In genomic region chr18:78903436-78904178, GRCh38 we compare ENCODE assay signal across 1 cellular context.
TF ChIP-seq lines count a peak whose summit lies in the region.

No MANE protein-coding gene starts in this region.

TF ChIP-seq in GM23338, 12 proteins besides CTCF, POLR2A, EP300 and RAD21 (continued from another document):
- TF ChIP-seq ZNF462 (CRISPR knock-in tag; IDR thresholded peaks at IDR 0.05) (no peak), EZH2 (IDR thresholded peaks at IDR 0.05; ENCODE audit: low read depth, unreplicated experiment) (no peak), JUNB (IDR thresholded peaks at IDR 0.05; ENCODE audit: unreplicated experiment) (no peak), ETS1 (IDR thresholded peaks at IDR 0.05) (no peak), ZNF331 (CRISPR knock-in tag; IDR thresholded peaks at IDR 0.05; ENCODE audit: low read depth) (no peak), EZH2phosphoT487 (IDR thresholded peaks at IDR 0.05; ENCODE audit: unreplicated experiment) (no peak), ZNF114 (CRISPR knock-in tag; IDR thresholded peaks at IDR 0.05) (no peak), POLR2AphosphoS5 (IDR thresholded peaks at IDR 0.05; ENCODE audit: low read depth) (no peak), NANOG (IDR thresholded peaks at IDR 0.05; ENCODE audit: borderline replicate concordance) (no peak)
